Comparison of ENCODE assay signal across 8 cellular contexts in the genomic region with DNA sequence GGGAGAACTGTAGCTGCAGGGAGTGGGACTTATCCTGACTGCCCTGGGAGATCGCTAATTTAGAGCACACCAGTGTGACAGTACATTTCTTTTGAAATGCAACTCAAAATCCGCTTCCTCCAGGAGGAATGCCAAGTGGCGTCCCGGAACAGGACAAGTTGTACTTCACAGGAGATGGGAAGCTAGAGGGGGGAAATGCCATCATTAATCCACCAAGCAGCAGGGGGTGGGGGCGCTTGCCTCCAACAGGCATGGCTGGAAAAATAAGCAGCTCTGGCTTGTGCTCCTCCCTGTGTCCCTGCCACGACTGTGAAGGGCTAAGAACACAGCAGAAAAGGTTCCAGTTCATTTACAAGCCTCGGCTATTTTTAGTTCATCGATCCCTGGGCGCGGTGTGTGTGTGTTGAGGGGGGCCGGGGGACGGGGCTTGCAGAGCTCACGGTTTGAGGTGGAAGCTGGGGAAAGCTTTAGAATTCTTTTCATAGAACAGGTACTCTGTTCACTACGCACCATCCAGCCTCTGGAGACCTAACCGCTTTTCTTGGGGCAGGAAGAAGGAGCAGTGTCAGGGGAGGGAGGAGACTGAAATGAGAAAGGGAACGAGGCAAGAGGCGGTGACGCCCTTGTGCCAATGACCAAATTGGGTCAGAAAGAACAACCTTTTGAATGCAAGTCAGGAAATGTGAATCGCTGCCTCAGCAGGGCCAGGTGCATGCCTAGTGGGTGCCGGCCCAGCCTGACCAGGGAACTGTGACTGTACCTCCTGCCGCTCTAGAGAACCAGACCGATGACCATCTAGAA. TPM values are rescaled to one million over a fixed set of nuclear protein-coding genes. Genes with fewer than 3 reads are reported as not detected.
DNase-seq lines count a peak whose midpoint lies in the region; ATAC-seq and TF ChIP-seq lines count a peak whose summit lies in the region.

No MANE protein-coding gene starts in this region.

- H3K36me3 ChIP-seq in left ventricle myocardium inferior: no peaks in the 10 kb centered on the region
- H3K36me3 ChIP-seq in parathyroid adenoma (ENCODE audit: control insufficient read depth, insufficient read depth, low read length): no peaks in the 10 kb centered on the region

- TF ChIP-seq CTCF in left ventricle myocardium inferior (IDR thresholded peaks at IDR 0.05; ENCODE audit: borderline replicate concordance) (no peak), parathyroid adenoma (IDR thresholded peaks at IDR 0.05) (no peak)

- H3K9ac ChIP-seq in parathyroid adenoma: no peak overlapping the region

- DNase-seq in COLO668 (lab: John Stamatoyannopoulos, UW; ENCODE audit: unreplicated experiment): peak; percentile 68
- peak; percentile 93 for DNase-seq in NCI-H187 treated with DMSO at 0.1 percent for 48 hours (lab: John Stamatoyannopoulos, UW)
- peak; percentile 41 for DNase-seq in activated naive CD4-positive, alpha-beta T cell treated with anti-CD3 and anti-CD28 coated beads, Interleukin-2, amount 10 ng/mL, durations not matched to agents 7 days and 5 days
- DNase-seq in left ventricle myocardium inferior: peak; percentile 61
- no peak for DNase-seq in activated CD8-positive, alpha-beta memory T cell treated with anti-CD3 and anti-CD28 coated beads for 24 hours
- DNase-seq in RKO (ENCODE audit: low spot score): no peak

- peak overlapping the region; percentile 43 for H3K4me3 Mint-ChIP-seq in activated naive CD4-positive, alpha-beta T cell treated with anti-CD3 and anti-CD28 coated beads, Interleukin-2, amount 10 ng/mL, durations not matched to agents 7 days and 5 days

- peak; percentile 59 for ATAC-seq in GM21619 (IDR thresholded peaks at IDR 0.05; ENCODE audit: unreplicated experiment)

- no peaks in the 10 kb centered on the region for H3K36me3 Mint-ChIP-seq in activated naive CD4-positive, alpha-beta T cell treated with anti-CD3 and anti-CD28 coated beads, Interleukin-2, amount 10 ng/mL, durations not matched to agents 7 days and 5 days

- intact Hi-C loops in left ventricle myocardium inferior (cut with micrococcal nuclease): no loop called here

- peaks cover 22% of the 10 kb centered on the region for H3K27me3 Mint-ChIP-seq in activated naive CD4-positive, alpha-beta T cell treated with anti-CD3 and anti-CD28 coated beads, Interleukin-2, amount 10 ng/mL, durations not matched to agents 7 days and 5 days

- H3K9me3 Mint-ChIP-seq in activated naive CD4-positive, alpha-beta T cell treated with anti-CD3 and anti-CD28 coated beads, Interleukin-2, amount 10 ng/mL, durations not matched to agents 7 days and 5 days: no peaks in the 10 kb centered on the region

- peak overlapping the region; percentile 85 for H2AFZ ChIP-seq in parathyroid adenoma

- no peak overlapping the region for H3K27ac Mint-ChIP-seq in activated naive CD4-positive, alpha-beta T cell treated with anti-CD3 and anti-CD28 coated beads, Interleukin-2, amount 10 ng/mL, durations not matched to agents 7 days and 5 days

- H3K4me3 ChIP-seq in left ventricle myocardium inferior (peak overlapping the region; percentile 57), parathyroid adenoma (ENCODE audit: low read depth, low read length) (peak overlapping the region; percentile 45)

- CTCF ChIA-PET in activated naive CD4-positive, alpha-beta T cell treated with anti-CD3 and anti-CD28 coated beads, Interleukin-2, amount 10 ng/mL, durations not matched to agents 7 days and 5 days (lab: Charles Lee): interaction anchor here (1.3 kb wide), 1 partner anchor 126 kb away, joined by 4 read pairs; no protein-coding TSS in a partner anchor

- H3K4me2 ChIP-seq in parathyroid adenoma (ENCODE audit: low read length): peak overlapping the region; percentile 73

- no peaks in the 10 kb centered on the region for H3K79me2 ChIP-seq in parathyroid adenoma

- H3K4me1 ChIP-seq in left ventricle myocardium inferior (peaks cover 28% of the 10 kb centered on the region), parathyroid adenoma (peaks cover 25% of the 10 kb centered on the region)

- H3K27me3 ChIP-seq in left ventricle myocardium inferior (ENCODE audit: low read depth): no peaks in the 10 kb centered on the region
- H3K27me3 ChIP-seq in parathyroid adenoma (ENCODE audit: control insufficient read depth, insufficient read depth, low read length): no peaks in the 10 kb centered on the region

- H3K9me3 ChIP-seq in left ventricle myocardium inferior (replicated peaks): no peaks in the 10 kb centered on the region
- H3K9me3 ChIP-seq in parathyroid adenoma (ENCODE audit: control insufficient read depth, low read length): no peaks in the 10 kb centered on the region

- H3K27ac ChIP-seq in left ventricle myocardium inferior (replicated peaks) (peak overlapping the region; percentile 86), parathyroid adenoma (peak overlapping the region; percentile 89)

- peaks cover 22% of the 10 kb centered on the region for H3K4me1 Mint-ChIP-seq in activated naive CD4-positive, alpha-beta T cell treated with anti-CD3 and anti-CD28 coated beads, Interleukin-2, amount 10 ng/mL, durations not matched to agents 7 days and 5 days

RNA-seq across cellular contexts. Expression of a gene that starts 51.8 kb away (rescaled TPM):
- total RNA-seq in left ventricle myocardium inferior: 65.7 TPM

Comparison
In these comparisons a context has a peak if more than half of its experiments do, and no peak if none do; other contexts are left out.
1. DNase-seq: peak in COLO668 (single experiment), NCI-H187 treated with DMSO at 0.1 percent for 48 hours (single experiment), activated naive CD4-positive, alpha-beta T cell treated with anti-CD3 and anti-CD28 coated beads, Interleukin-2, amount 10 ng/mL, durations not matched to agents 7 days and 5 days (single experiment) and left ventricle myocardium inferior (single experiment); none in activated CD8-positive, alpha-beta memory T cell treated with anti-CD3 and anti-CD28 coated beads for 24 hours (single experiment) and RKO (single experiment).